10 cellular contexts compared by ENCODE assay signal in the genomic region with DNA sequence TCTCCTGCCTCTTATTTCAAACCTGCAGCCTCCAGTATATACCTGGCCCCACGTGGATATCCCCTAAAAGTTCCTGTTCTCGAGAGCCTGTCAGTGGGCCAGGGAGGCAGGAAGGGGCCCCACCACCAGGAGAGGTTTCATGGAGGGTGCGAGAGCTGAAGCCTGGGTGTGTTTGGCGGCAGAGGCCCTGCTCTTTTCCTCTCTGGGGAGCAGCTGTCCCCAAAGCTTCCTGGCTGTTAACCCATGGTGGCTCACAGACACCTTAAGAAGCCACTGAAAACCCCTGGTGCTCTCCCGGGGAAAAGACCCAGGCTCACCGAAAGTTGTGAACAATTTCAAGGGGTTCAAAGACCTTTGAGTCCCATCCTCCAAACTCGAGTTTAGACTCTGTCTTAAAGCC. TPM values are rescaled to one million over a fixed set of nuclear protein-coding genes. Genes with fewer than 3 reads are reported as not detected.
DNase-seq lines count a peak whose midpoint lies in the region; ATAC-seq and TF ChIP-seq lines count a peak whose summit lies in the region.
"Had no signal": no experiment of that assay in that cellular context is flagged by ENCODE, and none has a peak within 500 bp of the region (broad histone marks: within the 10 kb centered on the region; RNA-seq: fewer than 3 reads in every experiment).

No MANE protein-coding gene starts in this region.

- H3K27me3 Mint-ChIP-seq in activated naive CD8-positive, alpha-beta T cell = no peaks in the 10 kb centered on the region
- peaks cover 16% of the 10 kb centered on the region for H3K27me3 Mint-ChIP-seq in progenitor cell of endocrine pancreas

- no peaks in the 10 kb centered on the region for H3K9me3 Mint-ChIP-seq in activated naive CD8-positive, alpha-beta T cell (ENCODE audit: low read depth)
- no peaks in the 10 kb centered on the region for H3K9me3 Mint-ChIP-seq in progenitor cell of endocrine pancreas (ENCODE audit: low read depth)

- ATAC-seq in HG02885 (IDR thresholded peaks at IDR 0.05; ENCODE audit: poor library complexity, unreplicated experiment) (peak; percentile 24), HG03520 (IDR thresholded peaks at IDR 0.05; ENCODE audit: unreplicated experiment) (no peak)
- ATAC-seq: left lobe of liver had no signal

- peak overlapping the region; percentile 83 for H3K4me3 Mint-ChIP-seq in activated naive CD8-positive, alpha-beta T cell
- peak overlapping the region; percentile 75 for H3K4me3 Mint-ChIP-seq in progenitor cell of endocrine pancreas (ENCODE audit: low read depth)

- TF ChIP-seq CTCF in progenitor cell of endocrine pancreas (IDR thresholded peaks at IDR 0.05; ENCODE audit: unreplicated experiment) = no peak

- no peaks in the 10 kb centered on the region for H3K36me3 Mint-ChIP-seq in activated naive CD8-positive, alpha-beta T cell
- H3K36me3 Mint-ChIP-seq in progenitor cell of endocrine pancreas (ENCODE audit: insufficient read depth) = no peaks in the 10 kb centered on the region

- DNase-seq in activated CD4-positive, alpha-beta T cell treated with anti-CD3 and anti-CD28 coated beads for 48 hours = peak; percentile 36
- no peak for DNase-seq in activated CD4-positive, alpha-beta T cell treated with anti-CD3 and anti-CD28 coated beads, Interleukin-2, amount 50 U/mL, for 1 hour
- DNase-seq in progenitor cell of endocrine pancreas (ENCODE audit: low spot score, unreplicated experiment) (no peak), 8988T (no peak), DMS79 (lab: John Stamatoyannopoulos, UW) (no peak)
- DNase-seq: ACHN had no signal

- peaks cover 18% of the 10 kb centered on the region for H3K4me1 Mint-ChIP-seq in activated naive CD8-positive, alpha-beta T cell (ENCODE audit: low read depth)
- peaks cover 4% of the 10 kb centered on the region for H3K4me1 Mint-ChIP-seq in progenitor cell of endocrine pancreas (ENCODE audit: low read depth)

- peak overlapping the region; percentile 16 for H3K27ac Mint-ChIP-seq in activated naive CD8-positive, alpha-beta T cell
- H3K27ac Mint-ChIP-seq in progenitor cell of endocrine pancreas = no peak overlapping the region

RNA-seq across cellular contexts. Expression of gene PRRT3, which starts 1.1 kb away (rescaled TPM):
- 10.4 and 11.4 TPM in 2 replicates for total RNA-seq in progenitor cell of endocrine pancreas

RNA-seq across cellular contexts. Expression of gene CRELD1, which starts 17.5 kb away (rescaled TPM):
- total RNA-seq in progenitor cell of endocrine pancreas = 57.1 and 60.3 TPM in 2 replicates

RNA-seq across cellular contexts. Expression of gene IL17RC, which starts 34.2 kb away (rescaled TPM):
- 13.4 and 17.1 TPM in 2 replicates for total RNA-seq in progenitor cell of endocrine pancreas

RNA-seq across cellular contexts. Expression of gene EMC3, which starts 35.5 kb away (rescaled TPM):
- total RNA-seq in progenitor cell of endocrine pancreas = 38.6 and 42.1 TPM in 2 replicates

RNA-seq across cellular contexts. Expression of gene IL17RE, which starts 48.5 kb away (rescaled TPM):
- 4.9 and 7.0 TPM in 2 replicates for total RNA-seq in progenitor cell of endocrine pancreas
